In genomic region chrX:24828147-24828546, GRCh38 we compare ENCODE assay signal across 8 cellular contexts.
"Had no signal": no experiment of that assay in that cellular context is flagged by ENCODE, and none has a peak within 500 bp of the region (broad histone marks: within the 10 kb centered on the region; RNA-seq: fewer than 3 reads in every experiment).

No MANE protein-coding gene starts in this region.

- H3K9ac ChIP-seq: GM23248 had no signal

- ATAC-seq: HCT116, K562 had no signal

- H2AFZ ChIP-seq: GM23248 had no signal

- H3K9me3 ChIP-seq: HAP-1 had no signal

- H3K4me3 ChIP-seq: GM23248, HAP-1, K562 had no signal

- H3K27ac ChIP-seq: GM23248 had no signal

- FAIRE-seq: HTR-8/SVneo, K562 had no signal

- DNase-seq: GM23248, GOT3, H7, IMR-90 had no signal
